In the genomic region with DNA sequence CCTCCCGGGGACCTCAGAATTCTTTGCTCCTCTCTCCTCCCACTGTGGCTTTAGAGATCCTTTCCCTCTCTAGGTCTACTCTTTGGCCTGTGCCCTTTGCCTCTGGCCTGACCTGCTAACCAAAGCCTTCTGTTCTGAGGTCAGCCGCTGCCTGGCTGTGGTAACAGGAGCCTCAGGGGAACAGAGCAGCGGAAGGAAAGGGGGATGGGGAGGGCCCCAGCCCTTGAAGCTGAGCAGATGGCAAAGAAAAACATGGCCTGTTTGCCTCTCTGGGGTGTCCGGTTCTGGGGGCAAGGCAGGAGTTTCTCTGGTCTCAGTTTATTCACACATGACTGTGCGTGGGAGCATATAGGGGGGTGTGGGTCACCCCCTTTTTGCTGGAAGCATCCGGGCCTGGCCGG, we compare ENCODE assay signal across 8 cellular contexts. TPM values are rescaled to one million over a fixed set of nuclear protein-coding genes. Genes with fewer than 3 reads are reported as not detected.
DNase-seq lines count a peak whose midpoint lies in the region; ATAC-seq and TF ChIP-seq lines count a peak whose summit lies in the region.

No MANE protein-coding gene starts in this region.

- no peak overlapping the region for H3K9ac ChIP-seq in SK-N-SH

- no peak overlapping the region for H3K4me3 ChIP-seq in SK-N-SH (ENCODE audit: low read depth in 2 of 2, low read length in 1 of 2)

- no peak overlapping the region for H2AFZ ChIP-seq in SK-N-SH (ENCODE audit: low read depth)

- TF ChIP-seq RAD21 in SK-N-SH (IDR thresholded peaks at IDR 0.05; ENCODE audit: low read length): peak; percentile 9; the same call in 1 of the 2 replicates

- H3K4me2 ChIP-seq in SK-N-SH: no peak overlapping the region

- H3K4me1 ChIP-seq in SK-N-SH (ENCODE audit: control insufficient read depth in 1 of 2, insufficient read depth in 2 of 2, low read depth in 1 of 2, low read length in 1 of 2): peaks cover 0 to 14% of the 10 kb centered on the region in 2 experiments; a peak in 1 of 4 replicates

- H3K27me3 ChIP-seq in SK-N-SH (ENCODE audit: insufficient read depth): peaks cover 16% of the 10 kb centered on the region

- WGBS in SK-N-SH (ENCODE audit: low lambda C conversion rate): 47% methylated on average over 7 of the region's 7 CpGs

- POLR2A ChIA-PET in SK-N-SH (lab: Yijun Ruan, JAX): no interaction called here

- TF ChIP-seq EP300 in SK-N-SH (IDR thresholded peaks at IDR 0.05; ENCODE audit: borderline replicate concordance in 1 of 2, low read depth in 1 of 2, low read length in 1 of 2): peak in 1 of 2 experiments; percentile 80; a peak in 2 of 4 replicates

- no peaks in the 10 kb centered on the region for H3F3A ChIP-seq in SK-N-SH (replicated peaks; ENCODE audit: insufficient read depth)

- H4K20me1 ChIP-seq in SK-N-SH (ENCODE audit: insufficient read depth): no peaks in the 10 kb centered on the region

- CTCF ChIA-PET in SK-N-SH (lab: Yijun Ruan, JAX): interaction anchor here (0.9 to 2.6 kb wide), 8 partner anchors 10 to 108 kb away, joined by 3 to 15 read pairs (median 4); no protein-coding TSS in a partner anchor

- no peaks in the 10 kb centered on the region for H3K9me2 ChIP-seq in SK-N-SH

- ATAC-seq in HG03064 (IDR thresholded peaks at IDR 0.05; ENCODE audit: low read depth, unreplicated experiment) (peak; percentile 95), GM19324 (IDR thresholded peaks at IDR 0.05; ENCODE audit: low FRiP score, unreplicated experiment) (no peak)

- H3K9me3 ChIP-seq in SK-N-SH: no peaks in the 10 kb centered on the region

- no peak for TF ChIP-seq CTCF in SK-N-SH (IDR thresholded peaks at IDR 0.05)

- no peaks in the 10 kb centered on the region for H3K79me2 ChIP-seq in SK-N-SH (ENCODE audit: insufficient read depth)

- DNase-seq in activated T-cell treated with anti-CD3 and anti-CD28 coated beads for 48 hours (ENCODE audit: low read depth) (peak; percentile 7), activated T-cell treated with anti-CD3 and anti-CD28 coated beads for 4 hours (no peak), SK-N-SH (peak; percentile 87), epidermal melanocyte (ENCODE audit: insufficient read length, low spot score) (peak; percentile 65), NCI-H1048 (lab: John Stamatoyannopoulos, UW) (no peak)
- DNase-seq in stimulated activated CD4-positive, alpha-beta T cell treated with anti-CD3 and anti-CD28 coated beads, Interleukin-4, amount 100 ng/mL, for 48 hours (ENCODE audit: low read depth in 2 of 2): peak; percentile 9 to 16

- no peaks in the 10 kb centered on the region for H3K36me3 ChIP-seq in SK-N-SH (replicated peaks in 1 of 2; ENCODE audit: control insufficient read depth in 1 of 2, insufficient read depth in 2 of 2, low read length in 1 of 2)

- H3K27ac ChIP-seq in SK-N-SH (ENCODE audit: low read depth in 2 of 2, low read length in 1 of 2): peak overlapping the region in 1 of 2 experiments; percentile 4; a peak in 1 of 4 replicates

TF ChIP-seq in SK-N-SH, 30 proteins besides CTCF, POLR2A, EP300 and RAD21:
- no peak for TF ChIP-seq RXRA (IDR thresholded peaks at IDR 0.05; ENCODE audit: borderline replicate concordance, low read depth)
- TF ChIP-seq GATA2 (CRISPR knock-in tag; IDR thresholded peaks at IDR 0.05): peak; percentile 28; the same call in 1 of the 2 replicates
- TF ChIP-seq TCF12 (IDR thresholded peaks at IDR 0.05): peak; percentile 25; the same call in 1 of the 2 replicates
- TF ChIP-seq CHD2 (IDR thresholded peaks at IDR 0.05; ENCODE audit: low read length, partially characterized antibody): peak; percentile 95
- TF ChIP-seq, protein P1, sequence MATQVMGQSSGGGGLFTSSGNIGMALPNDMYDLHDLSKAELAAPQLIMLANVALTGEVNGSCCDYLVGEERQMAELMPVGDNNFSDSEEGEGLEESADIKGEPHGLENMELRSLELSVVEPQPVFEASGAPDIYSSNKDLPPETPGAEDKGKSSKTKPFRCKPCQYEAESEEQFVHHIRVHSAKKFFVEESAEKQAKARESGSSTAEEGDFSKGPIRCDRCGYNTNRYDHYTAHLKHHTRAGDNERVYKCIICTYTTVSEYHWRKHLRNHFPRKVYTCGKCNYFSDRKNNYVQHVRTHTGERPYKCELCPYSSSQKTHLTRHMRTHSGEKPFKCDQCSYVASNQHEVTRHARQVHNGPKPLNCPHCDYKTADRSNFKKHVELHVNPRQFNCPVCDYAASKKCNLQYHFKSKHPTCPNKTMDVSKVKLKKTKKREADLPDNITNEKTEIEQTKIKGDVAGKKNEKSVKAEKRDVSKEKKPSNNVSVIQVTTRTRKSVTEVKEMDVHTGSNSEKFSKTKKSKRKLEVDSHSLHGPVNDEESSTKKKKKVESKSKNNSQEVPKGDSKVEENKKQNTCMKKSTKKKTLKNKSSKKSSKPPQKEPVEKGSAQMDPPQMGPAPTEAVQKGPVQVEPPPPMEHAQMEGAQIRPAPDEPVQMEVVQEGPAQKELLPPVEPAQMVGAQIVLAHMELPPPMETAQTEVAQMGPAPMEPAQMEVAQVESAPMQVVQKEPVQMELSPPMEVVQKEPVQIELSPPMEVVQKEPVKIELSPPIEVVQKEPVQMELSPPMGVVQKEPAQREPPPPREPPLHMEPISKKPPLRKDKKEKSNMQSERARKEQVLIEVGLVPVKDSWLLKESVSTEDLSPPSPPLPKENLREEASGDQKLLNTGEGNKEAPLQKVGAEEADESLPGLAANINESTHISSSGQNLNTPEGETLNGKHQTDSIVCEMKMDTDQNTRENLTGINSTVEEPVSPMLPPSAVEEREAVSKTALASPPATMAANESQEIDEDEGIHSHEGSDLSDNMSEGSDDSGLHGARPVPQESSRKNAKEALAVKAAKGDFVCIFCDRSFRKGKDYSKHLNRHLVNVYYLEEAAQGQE (IDR thresholded peaks at IDR 0.05; ENCODE audit: low read depth, low read length): no peak
TF ChIP-seq in SK-N-SH: peak in this region for 3.

RNA-seq across cellular contexts. Expression of a gene that starts 28.2 kb away (rescaled TPM):
- 0.05 and 0.06 TPM in 2 replicates for polyA plus RNA-seq in SK-N-SH (2012; rRNA removed)
- 0.04 and 0.05 TPM in 2 replicates for polyA plus RNA-seq in SK-N-SH (2012; cell fraction: cytosol; rRNA removed)
- polyA plus RNA-seq in SK-N-SH (2012; cell fraction: nucleus; rRNA removed): 0.13 and 0.47 TPM in 2 replicates

Comparison
In these comparisons a context has a peak if more than half of its experiments do, and no peak if none do; other contexts are left out.
1. DNase-seq: peak in activated T-cell treated with anti-CD3 and anti-CD28 coated beads for 48 hours (single experiment), SK-N-SH (single experiment), epidermal melanocyte (single experiment) and stimulated activated CD4-positive, alpha-beta T cell treated with anti-CD3 and anti-CD28 coated beads, Interleukin-4, amount 100 ng/mL, for 48 hours (2 of 2); none in activated T-cell treated with anti-CD3 and anti-CD28 coated beads for 4 hours (single experiment) and NCI-H1048 (single experiment).